In the genomic region with DNA sequence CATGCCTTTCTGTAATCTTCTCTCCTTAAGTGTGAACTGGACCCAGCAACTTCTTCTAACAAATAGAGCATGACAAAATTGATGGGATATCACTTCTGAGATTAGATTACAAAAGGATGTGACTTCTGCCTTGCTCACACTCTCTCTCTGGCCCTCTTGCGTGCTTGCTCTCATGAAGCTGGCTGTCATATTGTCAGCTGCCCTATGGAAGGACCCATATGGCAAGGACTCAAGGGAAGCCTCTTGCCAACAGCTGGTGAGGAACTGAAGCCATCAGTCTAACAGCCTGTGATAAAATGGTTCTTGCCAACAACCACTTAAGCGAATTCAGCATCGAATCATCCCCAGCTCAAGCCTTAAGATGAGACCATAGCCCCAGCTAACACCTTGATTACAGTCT, we compare ENCODE assay signal across 19 cellular contexts. TPM values are rescaled to one million over a fixed set of nuclear protein-coding genes. Genes with fewer than 3 reads are reported as not detected.
A peak's percentile ranks its signal among the peaks of the same experiment; 100 is the strongest.
DNase-seq lines count a peak whose midpoint lies in the region; ATAC-seq and TF ChIP-seq lines count a peak whose summit lies in the region.
"Had no signal": no experiment of that assay in that cellular context is flagged by ENCODE, and none has a peak within 500 bp of the region (broad histone marks: within the 10 kb centered on the region; RNA-seq: fewer than 3 reads in every experiment).

No MANE protein-coding gene starts in this region.

- H3K27me3 Mint-ChIP-seq in activated CD4-positive, alpha-beta T cell treated with anti-CD3 and anti-CD28 coated beads, Interleukin-2, amount 10 ng/mL, durations not matched to agents 24 days and 14 days = peaks cover 6% of the 10 kb centered on the region

- H3K4me3 Mint-ChIP-seq in activated CD4-positive, alpha-beta T cell treated with anti-CD3 and anti-CD28 coated beads, Interleukin-2, amount 10 ng/mL, durations not matched to agents 24 days and 14 days = no peak overlapping the region
- H3K4me3 Mint-ChIP-seq: CD4-positive, CD25-positive, alpha-beta regulatory T cell; H9 had no signal

- H3K36me3 Mint-ChIP-seq in activated CD4-positive, alpha-beta T cell treated with anti-CD3 and anti-CD28 coated beads, Interleukin-2, amount 10 ng/mL, durations not matched to agents 24 days and 14 days (ENCODE audit: low read depth) = no peaks in the 10 kb centered on the region
- H3K36me3 Mint-ChIP-seq: CD4-positive, CD25-positive, alpha-beta regulatory T cell had no signal

- no peak for TF ChIP-seq CTCF in dorsolateral prefrontal cortex (IDR thresholded peaks at IDR 0.05 in 54 of 56, conservative IDR thresholded peaks at IDR 0.05 in 2 of 56; ENCODE audit: low read depth in 1 of 56, partially characterized antibody in 56 of 56)

- no peak for ATAC-seq in HG02938 (IDR thresholded peaks at IDR 0.05; ENCODE audit: unreplicated experiment)

- peaks cover 7% of the 10 kb centered on the region for H3K4me1 Mint-ChIP-seq in activated CD4-positive, alpha-beta T cell treated with anti-CD3 and anti-CD28 coated beads, Interleukin-2, amount 10 ng/mL, durations not matched to agents 24 days and 14 days

- DNase-seq in DMS 273 (lab: John Stamatoyannopoulos, UW; ENCODE audit: unreplicated experiment) (peak; percentile 75), NCI-H1694 (lab: John Stamatoyannopoulos, UW) (peak; percentile 88), NCI-H446 treated with DMSO at 0.1 percent for 48 hours (lab: John Stamatoyannopoulos, UW) (peak; percentile 52), myocyte (ENCODE audit: low read depth) (peak; percentile 65), NCI-H187 treated with DMSO at 0.1 percent for 48 hours (lab: John Stamatoyannopoulos, UW) (no peak), dorsolateral prefrontal cortex (no peak)
- no peak for DNase-seq in activated CD4-positive, alpha-beta T cell treated with anti-CD3 and anti-CD28 coated beads, Interleukin-2, amount 10 ng/mL, durations not matched to agents 24 days and 14 days
- DNase-seq: ACHN; Calu3; CD4-positive, CD25-positive, alpha-beta regulatory T cell; DMS153; DMS79 treated with DMSO at 0.1 percent for 48 hours; EL; GOT3; H9 had no signal

- intact Hi-C loops in activated CD4-positive, alpha-beta T cell treated with anti-CD3 and anti-CD28 coated beads, Interleukin-2, amount 10 ng/mL, durations not matched to agents 24 days and 14 days (cut with micrococcal nuclease) = no loop called here
- intact Hi-C loops in dorsolateral prefrontal cortex (cut with DNase I) = no loop called here

- H3K27ac ChIP-seq in dorsolateral prefrontal cortex = no peak overlapping the region
- H3K27ac ChIP-seq: BLaER1 treated with 17β-estradiol and CSF1 and Interleukin-3, amounts not matched to agents 10 nM and 100 nM had no signal

- peaks cover 22% of the 10 kb centered on the region for H3K9me3 Mint-ChIP-seq in activated CD4-positive, alpha-beta T cell treated with anti-CD3 and anti-CD28 coated beads, Interleukin-2, amount 10 ng/mL, durations not matched to agents 24 days and 14 days
- H3K9me3 Mint-ChIP-seq: H9 had no signal

- peaks cover 0 to 21% (median 0%) of the 10 kb centered on the region in 45 donors for H3K27me3 ChIP-seq in dorsolateral prefrontal cortex
- H3K27me3 ChIP-seq: BLaER1 treated with 17β-estradiol and CSF1 and Interleukin-3, amounts not matched to agents 10 nM and 100 nM had no signal

- no peak overlapping the region for H3K4me3 ChIP-seq in dorsolateral prefrontal cortex
- H3K4me3 ChIP-seq: BLaER1 treated with 17β-estradiol and CSF1 and Interleukin-3, amounts not matched to agents 10 nM and 100 nM had no signal

- H3K27ac Mint-ChIP-seq in activated CD4-positive, alpha-beta T cell treated with anti-CD3 and anti-CD28 coated beads, Interleukin-2, amount 10 ng/mL, durations not matched to agents 24 days and 14 days = no peak overlapping the region
- H3K27ac Mint-ChIP-seq: CD4-positive, CD25-positive, alpha-beta regulatory T cell; H9 had no signal

RNA-seq across cellular contexts. Expression of a gene that starts 4.8 kb away (rescaled TPM):
- total RNA-seq in myocyte (0.75 and 2.3 TPM in 2 replicates), dorsolateral prefrontal cortex (10 to 100 TPM in 6 of 120 experiments, 1 to 10 TPM in 114; 1.0 to 14.6 (median 4.0) TPM)
- polyA plus RNA-seq in myocyte (2012) = 0.26 TPM
- total RNA-seq in activated CD4-positive, alpha-beta T cell treated with anti-CD3 and anti-CD28 coated beads, Interleukin-2, amount 10 ng/mL, durations not matched to agents 24 days and 14 days = 0.09 TPM in 1 of 2 replicates, not detected in the other
- total RNA-seq: A172, H9, HT1080 had no signal

Comparison
In these comparisons a context has a peak if more than half of its experiments do, and no peak if none do; other contexts are left out.
1. DNase-seq: peak in DMS 273 (single experiment), NCI-H1694 (single experiment), NCI-H446 treated with DMSO at 0.1 percent for 48 hours (single experiment) and myocyte (single experiment); none in activated CD4-positive, alpha-beta T cell treated with anti-CD3 and anti-CD28 coated beads, Interleukin-2, amount 10 ng/mL, durations not matched to agents 24 days and 14 days (single experiment), NCI-H187 treated with DMSO at 0.1 percent for 48 hours (single experiment) and dorsolateral prefrontal cortex (0 of 10).